ENCODE assay signal across 8 cellular contexts in genomic region chr6:53647437-53648094, GRCh38. TPM values are rescaled to one million over a fixed set of nuclear protein-coding genes. Genes with fewer than 3 reads are reported as not detected.
A peak's percentile ranks its signal among the peaks of the same experiment; 100 is the strongest.
DNase-seq lines count a peak whose midpoint lies in the region; ATAC-seq and TF ChIP-seq lines count a peak whose summit lies in the region.

No MANE protein-coding gene starts in this region.

- no peaks in the 10 kb centered on the region for H3K27me3 Mint-ChIP-seq in CD8-positive, alpha-beta memory T cell

- peak overlapping the region; percentile 7 for H3K4me3 ChIP-seq in CD8-positive, alpha-beta memory T cell (ENCODE audit: low read length)
- no peak overlapping the region for H3K4me3 ChIP-seq in HL-60 (replicated peaks; ENCODE audit: insufficient read depth, low read length)
- no peak overlapping the region for H3K4me3 ChIP-seq in aorta (ENCODE audit: low read length in 2 of 2)

- H3K27me3 ChIP-seq in CD8-positive, alpha-beta memory T cell (ENCODE audit: insufficient read depth, low read length, poor library complexity, severe bottlenecking), result no peaks in the 10 kb centered on the region
- H3K27me3 ChIP-seq in HL-60 (ENCODE audit: insufficient read depth, poor library complexity, severe bottlenecking), result no peaks in the 10 kb centered on the region
- H3K27me3 ChIP-seq in aorta (ENCODE audit: control insufficient read depth in 1 of 2, insufficient read depth in 2 of 2, low read length in 1 of 2), result no peaks in the 10 kb centered on the region

- peak overlapping the region; percentile 17 to 69 (median 67) for H3K4me3 Mint-ChIP-seq in CD8-positive, alpha-beta memory T cell

- POLR2A ChIA-PET in CD8-positive, alpha-beta memory T cell (lab: Charles Lee), result interaction anchor here (1.3 kb wide), 2 partner anchors 99 to 103 kb away, joined by 7 to 8 read pairs; partner anchors contain the start of gene GCLC

- no peaks in the 10 kb centered on the region for H3K36me3 ChIP-seq in CD8-positive, alpha-beta memory T cell (ENCODE audit: insufficient read depth, low read length)
- H3K36me3 ChIP-seq in aorta (ENCODE audit: control insufficient read depth in 1 of 2, insufficient read depth in 2 of 2, low read length in 1 of 2), result no peaks in the 10 kb centered on the region

- peak overlapping the region; percentile 39 for H3K27ac ChIP-seq in CD8-positive, alpha-beta memory T cell (ENCODE audit: low read depth, low read length)
- H3K27ac ChIP-seq in HL-60 (replicated peaks), result peak overlapping the region; percentile 70
- no peak overlapping the region for H3K27ac ChIP-seq in aorta (ENCODE audit: low read depth in 1 of 2, low read length in 2 of 2)

- peak in 4 of 5 donors; percentile 21 to 63 (median 54) for DNase-seq in CD8-positive, alpha-beta memory T cell
- DNase-seq in HL-60 (ENCODE audit: low read depth in 1 of 2, low spot score in 1 of 2) (peak; percentile 27 to 65), activated T-cell treated with anti-CD3 and anti-CD28 coated beads for 48 hours (ENCODE audit: low read depth) (peak; percentile 3), DMS53 treated with DMSO at 0.1 percent for 48 hours (lab: John Stamatoyannopoulos, UW; ENCODE audit: unreplicated experiment) (no peak), aorta (no peak), NCI-H748 treated with DMSO at 0.1 percent for 48 hours (lab: John Stamatoyannopoulos, UW) (no peak)
- DNase-seq in stimulated activated CD8-positive, alpha-beta memory T cell treated with anti-CD3 and anti-CD28 coated beads, Interleukin-4, amount 100 ng/mL, for 24 hours (ENCODE audit: low read depth), result peak; percentile 16

- 88% methylated on average over 5 of the region's 5 CpGs for WGBS in aorta, 2 donors

- CTCF ChIA-PET in CD8-positive, alpha-beta memory T cell (lab: Charles Lee), result interaction anchor here (0.8 to 2.7 kb wide), 7 partner anchors 9 to 155 kb away, joined by 3 to 17 read pairs (median 4); no protein-coding TSS in a partner anchor

- peak overlapping the region; percentile 64 to 96 (median 88) for H3K27ac Mint-ChIP-seq in CD8-positive, alpha-beta memory T cell

- H3K9me3 ChIP-seq in CD8-positive, alpha-beta memory T cell (ENCODE audit: low read length), result no peaks in the 10 kb centered on the region
- peaks cover 1% of the 10 kb centered on the region for H3K9me3 ChIP-seq in aorta (ENCODE audit: control insufficient read depth, low read length)

- peaks cover 30% of the 10 kb centered on the region for H3K4me1 ChIP-seq in CD8-positive, alpha-beta memory T cell (ENCODE audit: insufficient read depth, low read length)
- no peaks in the 10 kb centered on the region for H3K4me1 ChIP-seq in aorta (ENCODE audit: control insufficient read depth in 1 of 2, insufficient read depth in 2 of 2, low read length in 2 of 2)

- peaks cover 44 to 61% (median 55%) of the 10 kb centered on the region in 3 donors for H3K4me1 Mint-ChIP-seq in CD8-positive, alpha-beta memory T cell

- no peaks in the 10 kb centered on the region for H3K9me3 Mint-ChIP-seq in CD8-positive, alpha-beta memory T cell

- no peak for TF ChIP-seq CTCF in HL-60 (IDR thresholded peaks at IDR 0.05; ENCODE audit: insufficient read depth, low read length)

- peak; percentile 69 for ATAC-seq in GM21423 (IDR thresholded peaks at IDR 0.05; ENCODE audit: unreplicated experiment)
- no peak for ATAC-seq in aorta (ENCODE audit: low FRiP score)

- intact Hi-C loops in aorta (cut with DNase I), result no loop called here

- peaks cover 0 to 7% (median 2%) of the 10 kb centered on the region in 3 donors for H3K36me3 Mint-ChIP-seq in CD8-positive, alpha-beta memory T cell

RNA-seq across cellular contexts. Expression of gene KLHL31, which starts 18.0 kb away (rescaled TPM):
- total RNA-seq in CD8-positive, alpha-beta memory T cell, result under 1 TPM; 0.16 to 0.26 TPM
- polyA plus RNA-seq in CD8-positive, alpha-beta memory T cell, result not detected
- total RNA-seq in aorta, result under 1 TPM; 0.29 to 0.36 TPM
- under 1 TPM in 1 of 2 donors, not detected in 1; 0.03 TPM for polyA plus RNA-seq in aorta

Comparison
In these comparisons a context has a peak if more than half of its experiments do, and no peak if none do; other contexts are left out.
1. DNase-seq: peak in CD8-positive, alpha-beta memory T cell (4 of 5), HL-60 (2 of 2), activated T-cell treated with anti-CD3 and anti-CD28 coated beads for 48 hours (single experiment) and stimulated activated CD8-positive, alpha-beta memory T cell treated with anti-CD3 and anti-CD28 coated beads, Interleukin-4, amount 100 ng/mL, for 24 hours (single experiment); none in DMS53 treated with DMSO at 0.1 percent for 48 hours (single experiment), aorta (0 of 2) and NCI-H748 treated with DMSO at 0.1 percent for 48 hours (single experiment).
2. H3K27ac ChIP-seq: peak in CD8-positive, alpha-beta memory T cell (single experiment) and HL-60 (single experiment); none in aorta (0 of 2).